8 cellular contexts compared by ENCODE assay signal in genomic region chr12:76030378-76031080, GRCh38. TPM values are rescaled to one million over a fixed set of nuclear protein-coding genes. Genes with fewer than 3 reads are reported as not detected.
DNase-seq lines count a peak whose midpoint lies in the region; ATAC-seq and TF ChIP-seq lines count a peak whose summit lies in the region.

No MANE protein-coding gene starts in this region.

- WGBS in H9 (ENCODE audit: extremely low coverage, insufficient read length, low lambda C conversion rate): no CpG with 5 or more reads among the region's 40 CpGs

- H4K20me1 ChIP-seq in H9 (ENCODE audit: control insufficient read depth, insufficient read depth, insufficient read length): no peaks in the 10 kb centered on the region

- H2BK120ac ChIP-seq in H9 (ENCODE audit: low read depth, low read length, poor library complexity, severe bottlenecking): no peak overlapping the region

- H3K4me2 ChIP-seq in H9 (ENCODE audit: insufficient read depth, insufficient read length, low read length) (peak overlapping the region; percentile 54), parathyroid adenoma (ENCODE audit: low read length) (peak overlapping the region; percentile 89)

- no peak overlapping the region for H2BK5ac ChIP-seq in H9 (ENCODE audit: insufficient read length, low read length)

- TF ChIP-seq CTCF in AG04450 (IDR thresholded peaks at IDR 0.05; ENCODE audit: low read depth, low read length): no peak
- no peak for TF ChIP-seq CTCF in H9 (conservative IDR thresholded peaks at IDR 0.05)
- no peak for TF ChIP-seq CTCF in glutamatergic neuron (IDR thresholded peaks at IDR 0.05; ENCODE audit: partially characterized antibody, unreplicated experiment)
- no peak for TF ChIP-seq CTCF in parathyroid adenoma (IDR thresholded peaks at IDR 0.05)

- no peak overlapping the region for H2BK12ac ChIP-seq in H9 (ENCODE audit: insufficient read length, low read depth, low read length)

- CTCF ChIA-PET in AG04450 (lab: Charles Lee): interaction anchor here (1.2 to 2.0 kb wide), 3 partner anchors 205 to 546 kb away, joined by 3 to 9 read pairs (median 3); no protein-coding TSS in a partner anchor
- CTCF ChIA-PET in activated naive CD4-positive, alpha-beta T cell treated with anti-CD3 and anti-CD28 coated beads for 36 hours (lab: Charles Lee): interaction anchor here (0.6 to 2.6 kb wide), 14 partner anchors 8 to 551 kb away, joined by 3 to 17 read pairs (median 5); no protein-coding TSS in a partner anchor

- no peak overlapping the region for H2AK5ac ChIP-seq in H9 (ENCODE audit: insufficient read length, low read length)

- intact Hi-C loops in activated naive CD4-positive, alpha-beta T cell treated with anti-CD3 and anti-CD28 coated beads for 36 hours (cut with micrococcal nuclease): loop anchor here (1.0 to 5.0 kb wide), 20 partner anchors 10 to 1343 kb away; partner anchors contain the start of genes GLIPR1, GLIPR1L1, GLIPR1L2 and KRR1

- peaks cover 11% of the 10 kb centered on the region; the same call in 1 of the 2 replicates for H3K79me2 ChIP-seq in H9 (ENCODE audit: insufficient read depth, low read length)
- H3K79me2 ChIP-seq in parathyroid adenoma: no peaks in the 10 kb centered on the region

- H3K56ac ChIP-seq in H9 (ENCODE audit: insufficient read length, low read depth, low read length): no peak overlapping the region

- H2AFZ ChIP-seq in H9 (ENCODE audit: low read length): no peak overlapping the region
- peak overlapping the region; percentile 99 for H2AFZ ChIP-seq in parathyroid adenoma

- no peak overlapping the region for H4K5ac ChIP-seq in H9 (ENCODE audit: insufficient read length, low read depth, low read length)

- H3K36me3 Mint-ChIP-seq in H9 (ENCODE audit: insufficient read depth in 1 of 3, low read depth in 3 of 3): peaks cover 5 to 47% (median 32%) of the 10 kb centered on the region in 3 experiments; a peak in 4 of 7 replicates
- peaks cover 6% of the 10 kb centered on the region for H3K36me3 Mint-ChIP-seq in activated naive CD4-positive, alpha-beta T cell treated with anti-CD3 and anti-CD28 coated beads for 36 hours (ENCODE audit: low read depth)
- peaks cover 12% of the 10 kb centered on the region for H3K36me3 Mint-ChIP-seq in glutamatergic neuron (ENCODE audit: unreplicated experiment)

- H3K14ac ChIP-seq in H9 (ENCODE audit: insufficient read depth, low read length): peak overlapping the region; percentile 51

- no peaks in the 10 kb centered on the region for H3K79me1 ChIP-seq in H9 (ENCODE audit: insufficient read depth, low read depth, low read length, poor library complexity, severe bottlenecking)

- peak overlapping the region; percentile 98 for H3K4me3 ChIP-seq in AG04450 (ENCODE audit: low read depth, low read length)
- H3K4me3 ChIP-seq in parathyroid adenoma (ENCODE audit: low read depth, low read length): peak overlapping the region; percentile 78

- H3K27me3 ChIP-seq in AG04450 (ENCODE audit: control insufficient read depth, insufficient read depth, low read length) (no peaks in the 10 kb centered on the region), H9 (ENCODE audit: insufficient read depth, low read length) (no peaks in the 10 kb centered on the region), parathyroid adenoma (ENCODE audit: control insufficient read depth, insufficient read depth, low read length) (no peaks in the 10 kb centered on the region)

- no peak for ATAC-seq in HG02678 (IDR thresholded peaks at IDR 0.05; ENCODE audit: unreplicated experiment)

- peak overlapping the region; percentile 98 to 99 for H3K4me3 Mint-ChIP-seq in H9
- H3K4me3 Mint-ChIP-seq in activated naive CD4-positive, alpha-beta T cell treated with anti-CD3 and anti-CD28 coated beads for 36 hours: peak overlapping the region; percentile 90
- peak overlapping the region; percentile 94 for H3K4me3 Mint-ChIP-seq in glutamatergic neuron (ENCODE audit: unreplicated experiment)

- no peak overlapping the region for H2BK15ac ChIP-seq in H9 (ENCODE audit: low read depth, low read length)

- no peak overlapping the region for H3K18ac ChIP-seq in H9 (ENCODE audit: insufficient read length, low read depth, low read length)

- H3K4ac ChIP-seq in H9 (ENCODE audit: low read depth, low read length): no peak overlapping the region

- H3K9me3 Mint-ChIP-seq in H9: no peaks in the 10 kb centered on the region; a peak in 1 of 5 replicates
- no peaks in the 10 kb centered on the region for H3K9me3 Mint-ChIP-seq in activated naive CD4-positive, alpha-beta T cell treated with anti-CD3 and anti-CD28 coated beads for 36 hours
- H3K9me3 Mint-ChIP-seq in glutamatergic neuron (ENCODE audit: unreplicated experiment): peaks cover 31% of the 10 kb centered on the region

- H3K4me1 ChIP-seq in H9 (ENCODE audit: insufficient read depth, low read length) (peaks cover 7% of the 10 kb centered on the region; the same call in 1 of the 2 replicates), parathyroid adenoma (no peaks in the 10 kb centered on the region)

- POLR2A ChIA-PET in AG04450 (lab: Yijun Ruan, JAX): interaction anchor here (0.7 to 3.1 kb wide), 25 partner anchors 9 to 556 kb away, joined by 3 to 26 read pairs (median 6); partner anchors contain the start of genes BBS10, KRR1 and NAP1L1

- H3K27ac Mint-ChIP-seq in H9 (peak overlapping the region; percentile 47 to 91 (median 74); a peak in 6 of 7 replicates), glutamatergic neuron (ENCODE audit: unreplicated experiment) (peak overlapping the region; percentile 97)
- peak overlapping the region; percentile 91 for H3K27ac Mint-ChIP-seq in activated naive CD4-positive, alpha-beta T cell treated with anti-CD3 and anti-CD28 coated beads for 36 hours

- no peak overlapping the region for H3K23ac ChIP-seq in H9 (ENCODE audit: insufficient read length, low read depth, low read length)

- peaks cover 39 to 40% of the 10 kb centered on the region in 2 experiments for H3K4me1 Mint-ChIP-seq in H9
- peaks cover 36% of the 10 kb centered on the region for H3K4me1 Mint-ChIP-seq in activated naive CD4-positive, alpha-beta T cell treated with anti-CD3 and anti-CD28 coated beads for 36 hours (ENCODE audit: low read depth)
- peaks cover 34% of the 10 kb centered on the region for H3K4me1 Mint-ChIP-seq in glutamatergic neuron (ENCODE audit: low read depth, unreplicated experiment)

- no peaks in the 10 kb centered on the region for H3K36me3 ChIP-seq in parathyroid adenoma (ENCODE audit: control insufficient read depth, insufficient read depth, low read length)

- H3K9me3 ChIP-seq in AG04450 (ENCODE audit: control insufficient read depth, insufficient read depth, low read length): no peaks in the 10 kb centered on the region; the same call in 1 of the 2 replicates
- H3K9me3 ChIP-seq in H9 (ENCODE audit: control insufficient read depth, low read depth, low read length): no peaks in the 10 kb centered on the region
- no peaks in the 10 kb centered on the region for H3K9me3 ChIP-seq in parathyroid adenoma (ENCODE audit: control insufficient read depth, low read length)

- no peak for DNase-seq in AG04450 (ENCODE audit: low read depth, low spot score)
- DNase-seq in H9: no peak
- peak; percentile 75 for DNase-seq in activated naive CD4-positive, alpha-beta T cell treated with anti-CD3 and anti-CD28 coated beads for 36 hours
- DNase-seq in glutamatergic neuron: peak; percentile 37
- no peak for DNase-seq in NCI-H345 treated with DMSO at 0.1 percent for 48 hours (lab: John Stamatoyannopoulos, UW; ENCODE audit: unreplicated experiment)

- peaks cover 9% of the 10 kb centered on the region for H3K23me2 ChIP-seq in H9 (ENCODE audit: insufficient read length, low read depth, low read length, poor library complexity, severe bottlenecking)

- no peak overlapping the region for H4K91ac ChIP-seq in H9 (ENCODE audit: insufficient read length, low read depth, low read length)

- H3T11ph ChIP-seq in H9 (ENCODE audit: low read length): no peak overlapping the region

- H2BK20ac ChIP-seq in H9 (ENCODE audit: low read depth, low read length, poor library complexity, severe bottlenecking): no peak overlapping the region

- H4K8ac ChIP-seq in H9 (replicated peaks; ENCODE audit: insufficient read length, low read depth, low read length): no peak overlapping the region

- H3K9ac ChIP-seq in H9 (ENCODE audit: extremely low read depth, insufficient read length, low read length) (peak overlapping the region; percentile 73), parathyroid adenoma (no peak overlapping the region)

- H3K27ac ChIP-seq in AG04450 (ENCODE audit: low read depth, low read length) (peak overlapping the region; percentile 96), H9 (ENCODE audit: insufficient read length, low read depth, low read length) (no peak overlapping the region), parathyroid adenoma (peak overlapping the region; percentile 83)

- peaks cover 3% of the 10 kb centered on the region for H3K27me3 Mint-ChIP-seq in H9 (ENCODE audit: low read depth)
- H3K27me3 Mint-ChIP-seq in activated naive CD4-positive, alpha-beta T cell treated with anti-CD3 and anti-CD28 coated beads for 36 hours (ENCODE audit: low read depth): peaks cover 3% of the 10 kb centered on the region
- H3K27me3 Mint-ChIP-seq in glutamatergic neuron (ENCODE audit: unreplicated experiment): peaks cover 24% of the 10 kb centered on the region

TF ChIP-seq in PFSK-1, 5 proteins besides CTCF, POLR2A, EP300 and RAD21:
- TF ChIP-seq FOXP2 (optimal IDR thresholded peaks at IDR 0.05; ENCODE audit: borderline replicate concordance, extremely low read depth, extremely low read length, insufficient read depth): peak; percentile 8
- TF ChIP-seq TAF1 (IDR thresholded peaks at IDR 0.05; ENCODE audit: borderline replicate concordance, insufficient read depth, low read length): no peak

RNA-seq across cellular contexts. Expression of gene PHLDA1, which starts 1.0 kb away (rescaled TPM):
- polyA plus RNA-seq in AG04450 (2011; rRNA removed): 89.0 and 99.5 TPM in 2 replicates
- polyA minus RNA-seq in AG04450 (2011; rRNA and poly(A)+ RNA removed): 106 and 118 TPM in 2 replicates
- 106 TPM in 2 replicates for total RNA-seq in H9 (2021)
- 9.9 TPM for polyA plus RNA-seq in PFSK-1 (2012; ENCODE audit: insufficient read length, low read depth)
- total RNA-seq in activated naive CD4-positive, alpha-beta T cell treated with anti-CD3 and anti-CD28 coated beads for 36 hours: 1 to 10 TPM; 2.7 to 2.8 TPM
- total RNA-seq in glutamatergic neuron (ENCODE audit: unreplicated experiment): 169 TPM

RNA-seq across cellular contexts. Expression of gene NAP1L1, which starts 54.0 kb away (rescaled TPM):
- 421 and 593 TPM in 2 replicates for polyA plus RNA-seq in AG04450 (2011; rRNA removed)
- 110 and 183 TPM in 2 replicates for polyA minus RNA-seq in AG04450 (2011; rRNA and poly(A)+ RNA removed)
- total RNA-seq in H9 (2021): 988 and 1,012 TPM in 2 replicates
- 441 TPM for polyA plus RNA-seq in PFSK-1 (2012; ENCODE audit: insufficient read length, low read depth)
- 1,000 to 10,000 TPM; 1,078 to 1,092 TPM for total RNA-seq in activated naive CD4-positive, alpha-beta T cell treated with anti-CD3 and anti-CD28 coated beads for 36 hours
- total RNA-seq in glutamatergic neuron (ENCODE audit: unreplicated experiment): 635 TPM

Comparison
In these comparisons a context has a peak if more than half of its experiments do, and no peak if none do; other contexts are left out.
1. DNase-seq: peak in activated naive CD4-positive, alpha-beta T cell treated with anti-CD3 and anti-CD28 coated beads for 36 hours (single experiment) and glutamatergic neuron (single experiment); none in AG04450 (single experiment), H9 (single experiment) and NCI-H345 treated with DMSO at 0.1 percent for 48 hours (single experiment).
2. RNA of gene PHLDA1, which starts 1.0 kb away (total RNA-seq): 169 TPM in glutamatergic neuron (single experiment) and 106 TPM in H9; 2.7 to 2.8 TPM in activated naive CD4-positive, alpha-beta T cell treated with anti-CD3 and anti-CD28 coated beads for 36 hours; every median in the first group is over 10 times any median in the second.
3. Peak in every context shown above with its lines, with median percentiles within 50 percentile points of each other: H3K27ac Mint-ChIP-seq and H3K4me3 Mint-ChIP-seq.